ENCODE assay signal across 26 cellular contexts in genomic region chr4:24923550-24923949, GRCh38. TPM values are rescaled to one million over a fixed set of nuclear protein-coding genes. Genes with fewer than 3 reads are reported as not detected.
DNase-seq lines count a peak whose midpoint lies in the region; ATAC-seq, FAIRE-seq and TF ChIP-seq lines count a peak whose summit lies in the region.
"Had no signal": no experiment of that assay in that cellular context is flagged by ENCODE, and none has a peak within 500 bp of the region (broad histone marks: within the 10 kb centered on the region; RNA-seq: fewer than 3 reads in every experiment).

No MANE protein-coding gene starts in this region.

- H3K79me2 ChIP-seq in fibroblast of lung (ENCODE audit: control insufficient read depth, insufficient read depth, low read length) (no peaks in the 10 kb centered on the region), osteoblast (ENCODE audit: insufficient read depth, low read length) (no peaks in the 10 kb centered on the region)

- H4K20me1 ChIP-seq in fibroblast of lung (ENCODE audit: control insufficient read depth, extremely low read depth, insufficient read depth, low read length) (no peaks in the 10 kb centered on the region), osteoblast (ENCODE audit: insufficient read depth, low read length) (no peaks in the 10 kb centered on the region)
- H4K20me1 ChIP-seq: BLaER1 treated with 17β-estradiol and CSF1 and Interleukin-3, amounts not matched to agents 10 nM and 100 nM had no signal

- FAIRE-seq in RCC 7860 (lab: Jason Lieb, UNC) = no peak
- FAIRE-seq: A204.1, GM12891, H1 had no signal

- no peaks in the 10 kb centered on the region for H3K36me3 ChIP-seq in fibroblast of lung (ENCODE audit: control insufficient read depth, insufficient read depth, low read length)
- H3K36me3 ChIP-seq in osteoblast (ENCODE audit: insufficient read depth, low read length) = no peaks in the 10 kb centered on the region

- in situ Hi-C loops in Caki2 (cut with HindIII; ENCODE audit: low pct_unique_long_range_greater_than_20kb, low sequenced_read_pairs) = no loop called here

- peak; percentile 30 for DNase-seq in Caki2 (ENCODE audit: low read depth)
- DNase-seq in RCC 7860 (ENCODE audit: low spot score) = peak; percentile 49
- DNase-seq in fibroblast of lung (ENCODE audit: low read depth in 2 of 2) = no peak
- no peak for DNase-seq in osteoblast (ENCODE audit: insufficient read length, low spot score, missing footprints)
- DNase-seq in activated effector memory CD4-positive, alpha-beta T cell treated with Interleukin-2 at 50 U/mL for 16 hours = no peak
- no peak for DNase-seq in NCI-H2171 (lab: John Stamatoyannopoulos, UW)
- DNase-seq in OCI-M1 (lab: John Stamatoyannopoulos, UW) = no peak
- DNase-seq: AML-193; CD4-positive, alpha-beta T cell; DMS79 treated with DMSO at 0.1 percent for 48 hours; GF-D8; Karpas-422; NCI-H1092 treated with DMSO at 0.1 percent for 48 hours; NCI-H1436 treated with DMSO at 0.1 percent for 48 hours; NCI-H187 treated with DMSO at 0.1 percent for 48 hours; NCI-H2107; NCI-H446 treated with DMSO at 0.1 percent for 48 hours; NCI-H69; SK-N-SH had no signal

- H3K4me2 ChIP-seq in fibroblast of lung (ENCODE audit: extremely low read depth, insufficient read depth, low read length) (peak overlapping the region; percentile 26), osteoblast (ENCODE audit: insufficient read depth, low read length) (no peak overlapping the region)
- H3K4me2 ChIP-seq: SK-N-SH had no signal

- H3K4me3 ChIP-seq in fibroblast of lung (replicated peaks in 1 of 4; ENCODE audit: control extremely low read depth in 1 of 4, insufficient read depth in 1 of 4, low read depth in 3 of 4, low read length in 4 of 4) (no peak overlapping the region), osteoblast (ENCODE audit: insufficient read depth, low read length) (no peak overlapping the region)
- H3K4me3 ChIP-seq: BLaER1 treated with 17β-estradiol and CSF1 and Interleukin-3, amounts not matched to agents 10 nM and 100 nM had no signal

- TF ChIP-seq CTCF in fibroblast of lung (conservative IDR thresholded peaks at IDR 0.05 in 1 of 2, IDR thresholded peaks at IDR 0.05 in 1 of 2; ENCODE audit: low read depth in 1 of 2, low read length in 2 of 2) (no peak), osteoblast (IDR thresholded peaks at IDR 0.05; ENCODE audit: extremely low read depth, low read depth, low read length) (no peak)

- no peaks in the 10 kb centered on the region for H3K27me3 ChIP-seq in fibroblast of lung (ENCODE audit: control insufficient read depth, insufficient read depth, low read length)
- H3K27me3 ChIP-seq in osteoblast (ENCODE audit: insufficient read depth, low read length) = peaks cover 16% of the 10 kb centered on the region
- H3K27me3 ChIP-seq: BLaER1 treated with 17β-estradiol and CSF1 and Interleukin-3, amounts not matched to agents 10 nM and 100 nM had no signal

- H2AFZ ChIP-seq in fibroblast of lung (ENCODE audit: low read length) (no peak overlapping the region), osteoblast (ENCODE audit: low read length) (no peak overlapping the region)

- H3K4me1 ChIP-seq in fibroblast of lung (ENCODE audit: control insufficient read depth, extremely low read depth, insufficient read depth, low read length) (peaks cover 11% of the 10 kb centered on the region), osteoblast (ENCODE audit: insufficient read depth, low read length) (peaks cover 19% of the 10 kb centered on the region)

- H3K9ac ChIP-seq in fibroblast of lung (ENCODE audit: insufficient read depth, low read length) = no peak overlapping the region
- H3K9ac ChIP-seq: BLaER1 treated with 17β-estradiol and CSF1 and Interleukin-3, amounts not matched to agents 10 nM and 100 nM; SK-N-SH had no signal

- peak overlapping the region; percentile 35 for H3K27ac ChIP-seq in fibroblast of lung (ENCODE audit: insufficient read depth, low read length)
- peak overlapping the region; percentile 78 for H3K27ac ChIP-seq in osteoblast (ENCODE audit: low read depth, low read length)
- H3K27ac ChIP-seq: BLaER1 treated with 17β-estradiol and CSF1 and Interleukin-3, amounts not matched to agents 10 nM and 100 nM; HL-60 had no signal

- no peak for ATAC-seq in GM21390 (IDR thresholded peaks at IDR 0.05; ENCODE audit: unreplicated experiment)
- ATAC-seq: HCT116 had no signal

- no peaks in the 10 kb centered on the region for H3K9me3 ChIP-seq in fibroblast of lung (ENCODE audit: control insufficient read depth, insufficient read depth, low read depth, low read length)
- H3K9me3 ChIP-seq in osteoblast (ENCODE audit: low read depth, low read length) = peaks cover 4% of the 10 kb centered on the region
- H3K9me3 ChIP-seq: SK-N-SH had no signal

RNA-seq across cellular contexts. Expression of gene CCDC149, which starts 10.7 kb away (rescaled TPM):
- total RNA-seq in Caki2 (2014; rRNA removed; shearing (Covaris generic); ENCODE audit: low replicate concordance) = 5.5 and 6.2 TPM in 2 replicates
- total RNA-seq in fibroblast of lung (11.0 and 13.9 TPM in 2 replicates), osteoblast (12.3 and 14.7 TPM in 2 replicates)
- polyA plus RNA-seq in fibroblast of lung = 11.4 and 14.6 TPM in 2 replicates
- 9.0 and 12.6 TPM in 2 replicates for polyA plus RNA-seq in fibroblast of lung (2012)
- 6.6 and 23.5 TPM in 2 replicates for polyA minus RNA-seq in fibroblast of lung (ENCODE audit: low replicate concordance)

Comparison
In these comparisons a context has a peak if more than half of its experiments do, and no peak if none do; other contexts are left out.
1. DNase-seq: peak in Caki2 (single experiment) and RCC 7860 (single experiment); none in fibroblast of lung (0 of 2), osteoblast (single experiment), activated effector memory CD4-positive, alpha-beta T cell treated with Interleukin-2 at 50 U/mL for 16 hours (single experiment), NCI-H2171 (single experiment) and OCI-M1 (single experiment).